ENCODE assay signal across 10 cellular contexts in genomic region chr5:134552301-134552700, GRCh38. TPM values are rescaled to one million over a fixed set of nuclear protein-coding genes. Genes with fewer than 3 reads are reported as not detected.
DNase-seq lines count a peak whose midpoint lies in the region; ATAC-seq and TF ChIP-seq lines count a peak whose summit lies in the region.
"Had no signal": no experiment of that assay in that cellular context is flagged by ENCODE, and none has a peak within 500 bp of the region (broad histone marks: within the 10 kb centered on the region; RNA-seq: fewer than 3 reads in every experiment).

No MANE protein-coding gene starts in this region.

- H3K27me3 Mint-ChIP-seq in Calu3 (ENCODE audit: unreplicated experiment) = no peaks in the 10 kb centered on the region
- H3K27me3 Mint-ChIP-seq in WTC11 (ENCODE audit: low read depth) = no peaks in the 10 kb centered on the region

- peak overlapping the region; percentile 48 for H3K27ac Mint-ChIP-seq in Calu3 (ENCODE audit: unreplicated experiment)
- no peak overlapping the region for H3K27ac Mint-ChIP-seq in WTC11

- H3K4me3 ChIP-seq in fibroblast of the aortic adventitia (ENCODE audit: low read depth, low read length) (no peak overlapping the region), transverse colon (no peak overlapping the region)

- H3K4me1 ChIP-seq in transverse colon = peaks cover 25 to 47% (median 32%) of the 10 kb centered on the region in 4 donors

- CTCF ChIA-PET in Calu3 (lab: Charles Lee) (interaction anchor here (0.7 to 1.0 kb wide), 3 partner anchors 10 to 228 kb away, joined by 3 to 4 read pairs (median 4); partner anchors contain the start of gene CDKN2AIPNL), WTC11 (lab: Charles Lee) (no interaction called here)

- H3K4me1 Mint-ChIP-seq in Calu3 (ENCODE audit: low read depth, unreplicated experiment) = peaks cover 58% of the 10 kb centered on the region
- peaks cover 15% of the 10 kb centered on the region for H3K4me1 Mint-ChIP-seq in WTC11

- 80 to 89% methylated on average over 3 of the region's 3 CpGs for WGBS in transverse colon (ENCODE audit: low coverage in 1 of 2), 2 donors

- peaks cover 0 to 5% (median 0%) of the 10 kb centered on the region in 4 donors for H3K36me3 ChIP-seq in transverse colon

- POLR2A ChIA-PET in WTC11 (lab: Charles Lee) = no interaction called here

- H3K27ac ChIP-seq in transverse colon = peak overlapping the region in 1 of 4 donors; percentile 60

- BruUV-seq in Calu3 (replicated peaks; lab: Mats Ljungman, UMichigan) = TSS peak; percentile 15

- H3K36me3 Mint-ChIP-seq in Calu3 (ENCODE audit: insufficient read depth, unreplicated experiment) = peaks cover 59% of the 10 kb centered on the region
- peaks cover 32% of the 10 kb centered on the region for H3K36me3 Mint-ChIP-seq in WTC11

- TF ChIP-seq POLR2A in transverse colon (IDR thresholded peaks at IDR 0.05) = no peak

- TF ChIP-seq EP300 in transverse colon (IDR thresholded peaks at IDR 0.05; ENCODE audit: low read depth) = no peak

- peak overlapping the region; percentile 46 for H3K4me3 Mint-ChIP-seq in Calu3 (ENCODE audit: low read depth, unreplicated experiment)
- no peak overlapping the region for H3K4me3 Mint-ChIP-seq in WTC11

- intact Hi-C loops in Calu3 (cut with micrococcal nuclease; ENCODE audit: unreplicated experiment) (loop anchor here (2.0 kb wide), 1 partner anchor 26 kb away; no protein-coding TSS in a partner anchor), posterior vena cava (cut with DNase I) (no loop called here), transverse colon (cut with DNase I; ENCODE audit: low total_unique reads) (no loop called here)

- no peaks in the 10 kb centered on the region for H3K9me3 Mint-ChIP-seq in Calu3 (ENCODE audit: low read depth, unreplicated experiment)
- H3K9me3 Mint-ChIP-seq in WTC11 = peaks cover 4% of the 10 kb centered on the region

- TF ChIP-seq CTCF in Calu3 (IDR thresholded peaks at IDR 0.05; ENCODE audit: unreplicated experiment) = no peak
- TF ChIP-seq CTCF in fibroblast of the aortic adventitia (IDR thresholded peaks at IDR 0.05; ENCODE audit: insufficient read depth, low read length) = no peak
- no peak for TF ChIP-seq CTCF in transverse colon (IDR thresholded peaks at IDR 0.05)
- no peak for TF ChIP-seq CTCF in WTC11 (IDR thresholded peaks at IDR 0.05)

- in situ Hi-C loops in transverse colon (cut with MboI; ENCODE audit: low pct_ligation_motif_present in 1 of 4, low pct_unique_long_range_greater_than_20kb in 1 of 4, low sequenced_read_pairs in 3 of 4) = loop anchor here in 1 of 4 donors (25.0 kb wide), 1 partner anchor 365 kb away; the partner anchor contains the start of gene SKP1

- H3K9me3 ChIP-seq in transverse colon = no peaks in the 10 kb centered on the region

- H3K27me3 ChIP-seq in transverse colon = no peaks in the 10 kb centered on the region

- peak; percentile 37 for ATAC-seq in SK-N-SH treated with all-trans-retinoic acid at 6 μM for 48 hours
- ATAC-seq in WTC11 = no peak
- no peak for ATAC-seq in HG02840 (IDR thresholded peaks at IDR 0.05; ENCODE audit: low FRiP score, unreplicated experiment)

- DNase-seq in Calu3 (peak; percentile 70), fibroblast of the aortic adventitia (ENCODE audit: low read depth) (peak; percentile 100), posterior vena cava (ENCODE audit: low spot score) (peak; percentile 95), transverse colon (no peak), WTC11 (ENCODE audit: low spot score) (no peak)
- no peak for DNase-seq in stimulated activated CD4-positive, alpha-beta T cell treated with anti-CD3 and anti-CD28 coated beads, Interleukin-2, amount 100 ng/mL, for 24 hours
- DNase-seq: caudate nucleus, T-helper 2 cell had no signal

TF ChIP-seq in SK-N-SH treated with all-trans-retinoic acid at 6 μM for 48 hours, 23 proteins besides CTCF, POLR2A, EP300 and RAD21 (continues in another document):
- TF ChIP-seq ZC3H10 (CRISPR knock-in tag; IDR thresholded peaks at IDR 0.05) = no peak
- peak; percentile 72; the same call in 1 of the 2 replicates for TF ChIP-seq ZFP3 (CRISPR knock-in tag; IDR thresholded peaks at IDR 0.05)
- 0 out of 2 replicates have a peak, but pooled peaks have one; percentile 7 for TF ChIP-seq GLIS3 (CRISPR knock-in tag; IDR thresholded peaks at IDR 0.05)
- peak; percentile 75; the same call in 1 of the 2 replicates for TF ChIP-seq CSRNP3 (CRISPR knock-in tag; IDR thresholded peaks at IDR 0.05)
- peak; percentile 66; the same call in 1 of the 2 replicates for TF ChIP-seq TOX (CRISPR knock-in tag; IDR thresholded peaks at IDR 0.05; ENCODE audit: borderline replicate concordance)
- TF ChIP-seq ARNTL (CRISPR knock-in tag; IDR thresholded peaks at IDR 0.05; ENCODE audit: borderline replicate concordance, low read depth) = no peak
- TF ChIP-seq ZNF70 (CRISPR knock-in tag; IDR thresholded peaks at IDR 0.05) = no peak
- TF ChIP-seq ISL1 (CRISPR knock-in tag; IDR thresholded peaks at IDR 0.05) = peak; percentile 86

TF ChIP-seq in WTC11, 78 proteins besides CTCF, POLR2A, EP300 and RAD21:
- TF ChIP-seq PRDM15 (CRISPR knock-in tag; IDR thresholded peaks at IDR 0.05) (no peak), ZNF121 (CRISPR knock-in tag; IDR thresholded peaks at IDR 0.05) (no peak), ERG (CRISPR knock-in tag; IDR thresholded peaks at IDR 0.05) (no peak)

RNA-seq across cellular contexts. Expression of gene JADE2, which starts 26.8 kb away (rescaled TPM):
- total RNA-seq in Calu3 (2022) = 93.4 and 128 TPM in 2 replicates
- 28.0 and 38.8 TPM in 2 replicates for total RNA-seq in fibroblast of the aortic adventitia (ENCODE audit: low replicate concordance)
- total RNA-seq in posterior vena cava = 10 to 100 TPM; 38.4 to 41.1 TPM
- 10 to 100 TPM; 36.6 to 50.1 (median 41.4) TPM for total RNA-seq in transverse colon
- 39.4 to 46.2 TPM (median 40.8 TPM) in 3 replicates for total RNA-seq in WTC11 (2021)

Comparison
In these comparisons a context has a peak if more than half of its experiments do, and no peak if none do; other contexts are left out.
1. DNase-seq: peak in Calu3 (single experiment), fibroblast of the aortic adventitia (single experiment) and posterior vena cava (single experiment); none in stimulated activated CD4-positive, alpha-beta T cell treated with anti-CD3 and anti-CD28 coated beads, Interleukin-2, amount 100 ng/mL, for 24 hours (0 of 2), transverse colon (single experiment) and WTC11 (single experiment).